ENCODE assay signal across 19 cellular contexts in the genomic region with DNA sequence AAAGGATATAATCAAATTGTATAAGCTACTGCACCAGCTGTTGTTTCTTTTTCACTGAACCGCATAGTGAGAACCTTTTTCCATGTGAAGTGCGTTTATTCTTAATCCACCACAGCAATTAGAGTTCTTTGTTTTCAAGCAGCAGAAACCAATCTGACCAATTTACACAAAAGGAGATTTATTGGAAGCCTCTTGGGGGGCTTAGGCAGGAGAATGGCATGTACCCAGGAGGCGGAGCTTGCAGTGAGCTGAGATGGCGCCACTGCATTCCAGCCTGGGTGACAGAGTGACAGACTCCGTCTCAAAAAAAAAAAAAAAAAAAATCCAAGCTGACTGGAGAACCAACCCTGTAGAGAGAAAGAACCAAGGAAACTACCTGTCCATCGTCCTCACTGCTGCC. TPM values are rescaled to one million over a fixed set of nuclear protein-coding genes. Genes with fewer than 3 reads are reported as not detected.
DNase-seq lines count a peak whose midpoint lies in the region; ATAC-seq and TF ChIP-seq lines count a peak whose summit lies in the region.
"Had no signal": no experiment of that assay in that cellular context is flagged by ENCODE, and none has a peak within 500 bp of the region (broad histone marks: within the 10 kb centered on the region; RNA-seq: fewer than 3 reads in every experiment).

No MANE protein-coding gene starts in this region.

- WGBS in body of pancreas, 2 donors = 81 to 93% methylated on average over 6 of the region's 6 CpGs

- peak; percentile 6 to 74 (median 20) for DNase-seq in NCI-H1417 (lab: John Stamatoyannopoulos, UW)
- DNase-seq in NCI-H1417 treated with DMSO at 0.1 percent for 48 hours (lab: John Stamatoyannopoulos, UW) = no peak
- peak; percentile 40 for DNase-seq in NCI-H1436 (lab: John Stamatoyannopoulos, UW)
- no peak for DNase-seq in glutamatergic neuron
- DNase-seq in progenitor cell of endocrine pancreas (ENCODE audit: low spot score, unreplicated experiment) = no peak
- DNase-seq in activated CD4-positive, alpha-beta T cell treated with anti-CD3 and anti-CD28 coated beads, Interleukin-2, amount 10 ng/mL, durations not matched to agents 24 days and 14 days = no peak
- no peak for DNase-seq in activated CD4-positive, alpha-beta T cell treated with anti-CD3 and anti-CD28 coated beads, Interleukin-2, amount 50 U/mL, for 4 hours
- DNase-seq in body of pancreas = no peak
- DNase-seq: 8988T, DMS53, GM23248, Karpas-422, MM.1S, NCI-H1105 treated with DMSO at 0.1 percent for 48 hours, NCI-H2029 treated with DMSO at 0.1 percent for 48 hours, NCI-H2227 treated with DMSO at 0.1 percent for 48 hours, NCI-H524 treated with DMSO at 0.1 percent for 48 hours, PC-9 had no signal

- H3K36me3 Mint-ChIP-seq in glutamatergic neuron (ENCODE audit: unreplicated experiment) = no peaks in the 10 kb centered on the region
- peaks cover 25% of the 10 kb centered on the region for H3K36me3 Mint-ChIP-seq in progenitor cell of endocrine pancreas (ENCODE audit: insufficient read depth)
- H3K36me3 Mint-ChIP-seq in activated CD4-positive, alpha-beta T cell treated with anti-CD3 and anti-CD28 coated beads, Interleukin-2, amount 10 ng/mL, durations not matched to agents 24 days and 14 days (ENCODE audit: low read depth) = peaks cover 36% of the 10 kb centered on the region

- H3K9me3 Mint-ChIP-seq in glutamatergic neuron (ENCODE audit: unreplicated experiment) (peaks cover 4% of the 10 kb centered on the region), progenitor cell of endocrine pancreas (ENCODE audit: low read depth) (no peaks in the 10 kb centered on the region)
- H3K9me3 Mint-ChIP-seq in activated CD4-positive, alpha-beta T cell treated with anti-CD3 and anti-CD28 coated beads, Interleukin-2, amount 10 ng/mL, durations not matched to agents 24 days and 14 days = no peaks in the 10 kb centered on the region

- H3K4me3 Mint-ChIP-seq in glutamatergic neuron (ENCODE audit: unreplicated experiment) (no peak overlapping the region), progenitor cell of endocrine pancreas (ENCODE audit: low read depth) (no peak overlapping the region)
- H3K4me3 Mint-ChIP-seq in activated CD4-positive, alpha-beta T cell treated with anti-CD3 and anti-CD28 coated beads, Interleukin-2, amount 10 ng/mL, durations not matched to agents 24 days and 14 days = no peak overlapping the region

- H3K27ac Mint-ChIP-seq in glutamatergic neuron (ENCODE audit: unreplicated experiment) (peak overlapping the region; percentile 37), progenitor cell of endocrine pancreas (peak overlapping the region; percentile 90)
- H3K27ac Mint-ChIP-seq in activated CD4-positive, alpha-beta T cell treated with anti-CD3 and anti-CD28 coated beads, Interleukin-2, amount 10 ng/mL, durations not matched to agents 24 days and 14 days = no peak overlapping the region

- no peak for TF ChIP-seq POLR2A in body of pancreas (IDR thresholded peaks at IDR 0.05)

- H3K4me1 ChIP-seq in body of pancreas = no peaks in the 10 kb centered on the region

- ATAC-seq in body of pancreas = no peak

- H3K4me1 Mint-ChIP-seq in glutamatergic neuron (ENCODE audit: low read depth, unreplicated experiment) (peaks cover 9% of the 10 kb centered on the region), progenitor cell of endocrine pancreas (ENCODE audit: low read depth) (peaks cover 11% of the 10 kb centered on the region)
- peaks cover 13% of the 10 kb centered on the region for H3K4me1 Mint-ChIP-seq in activated CD4-positive, alpha-beta T cell treated with anti-CD3 and anti-CD28 coated beads, Interleukin-2, amount 10 ng/mL, durations not matched to agents 24 days and 14 days

- H3K27me3 Mint-ChIP-seq in glutamatergic neuron (ENCODE audit: unreplicated experiment) (no peaks in the 10 kb centered on the region), progenitor cell of endocrine pancreas (no peaks in the 10 kb centered on the region)
- H3K27me3 Mint-ChIP-seq in activated CD4-positive, alpha-beta T cell treated with anti-CD3 and anti-CD28 coated beads, Interleukin-2, amount 10 ng/mL, durations not matched to agents 24 days and 14 days = no peaks in the 10 kb centered on the region

- intact Hi-C loops in activated CD4-positive, alpha-beta T cell treated with anti-CD3 and anti-CD28 coated beads, Interleukin-2, amount 10 ng/mL, durations not matched to agents 24 days and 14 days (cut with micrococcal nuclease) = no loop called here
- intact Hi-C loops in body of pancreas (cut with DNase I) = no loop called here

- no peak overlapping the region for H3K4me3 ChIP-seq in body of pancreas
- H3K4me3 ChIP-seq: GM23248, PC-9 had no signal

- peaks cover 0 to 2% of the 10 kb centered on the region in 2 donors for H3K36me3 ChIP-seq in body of pancreas (replicated peaks in 1 of 2; ENCODE audit: insufficient read depth in 1 of 2, low read depth in 2 of 2)

- TF ChIP-seq CTCF in glutamatergic neuron (IDR thresholded peaks at IDR 0.05; ENCODE audit: partially characterized antibody, unreplicated experiment) = no peak
- TF ChIP-seq CTCF in progenitor cell of endocrine pancreas (IDR thresholded peaks at IDR 0.05; ENCODE audit: unreplicated experiment) = no peak
- TF ChIP-seq CTCF in body of pancreas (IDR thresholded peaks at IDR 0.05) = no peak

- no peaks in the 10 kb centered on the region for H3K9me3 ChIP-seq in body of pancreas

- no peaks in the 10 kb centered on the region for H3K27me3 ChIP-seq in body of pancreas

- no peak overlapping the region for H3K27ac ChIP-seq in body of pancreas
- H3K27ac ChIP-seq: C4-2B, GM23248, PC-9 had no signal

RNA-seq across cellular contexts. Expression of a gene that starts 10.0 kb away (rescaled TPM):
- total RNA-seq in glutamatergic neuron (ENCODE audit: unreplicated experiment) (31.0 TPM), progenitor cell of endocrine pancreas (31.8 and 33.4 TPM in 2 replicates), body of pancreas (1 to 10 TPM; 7.0 to 9.2 TPM)
- total RNA-seq in activated CD4-positive, alpha-beta T cell treated with anti-CD3 and anti-CD28 coated beads, Interleukin-2, amount 10 ng/mL, durations not matched to agents 24 days and 14 days = 29.3 and 29.8 TPM in 2 replicates

Comparison
In these comparisons a context has a peak if more than half of its experiments do, and no peak if none do; other contexts are left out.
1. DNase-seq: peak in NCI-H1417 (3 of 3) and NCI-H1436 (single experiment); none in NCI-H1417 treated with DMSO at 0.1 percent for 48 hours (single experiment), glutamatergic neuron (single experiment), progenitor cell of endocrine pancreas (single experiment), activated CD4-positive, alpha-beta T cell treated with anti-CD3 and anti-CD28 coated beads, Interleukin-2, amount 10 ng/mL, durations not matched to agents 24 days and 14 days (single experiment), activated CD4-positive, alpha-beta T cell treated with anti-CD3 and anti-CD28 coated beads, Interleukin-2, amount 50 U/mL, for 4 hours (0 of 2) and body of pancreas (0 of 4).